Comparison of ENCODE assay signal across 27 cellular contexts in the genomic region with DNA sequence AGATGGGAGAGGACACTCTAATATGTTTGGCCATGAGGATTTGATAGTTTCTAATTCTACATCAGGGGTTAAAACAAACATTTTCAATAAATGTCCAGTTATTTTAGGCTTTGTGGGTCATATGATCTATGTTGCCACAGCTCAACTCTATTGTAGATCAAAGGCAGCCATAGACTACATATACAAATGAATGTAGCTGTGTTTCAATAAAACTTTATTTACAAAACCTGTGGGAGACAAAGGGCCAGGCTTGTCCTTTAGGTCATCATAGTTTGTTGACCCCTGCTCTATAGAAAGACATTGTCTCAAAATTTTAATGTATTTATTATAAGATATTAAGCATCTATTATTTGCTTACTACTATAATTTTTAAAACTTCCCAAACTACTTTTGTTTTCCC.
"Had no signal": no experiment of that assay in that cellular context is flagged by ENCODE, and none has a peak within 500 bp of the region (broad histone marks: within the 10 kb centered on the region; RNA-seq: fewer than 3 reads in every experiment).

No MANE protein-coding gene starts in this region.

- DNase-seq: colonic mucosa; cortex of kidney; dermis blood vessel endothelial cell; dorsolateral prefrontal cortex; effector CD4-positive, alpha-beta T cell; effector CD8-positive, alpha-beta T cell; effector memory CD4-positive, alpha-beta T cell; effector memory CD8-positive, alpha-beta T cell; endodermal cell; erythroblast; esophagus squamous epithelium; foreskin fibroblast; foreskin keratinocyte; gastrocnemius medialis; glutamatergic neuron; head of caudate nucleus; heart left ventricle; heart right ventricle had no signal

- H3K27me3 ChIP-seq: colonic mucosa, dorsolateral prefrontal cortex, esophagus muscularis mucosa, esophagus squamous epithelium, foreskin keratinocyte, gastrocnemius medialis, gastroesophageal sphincter, heart left ventricle, heart right ventricle, hepatocyte had no signal

- H3K79me2 ChIP-seq: hepatocyte had no signal

- ATAC-seq: effector memory CD8-positive, alpha-beta T cell; esophagus mucosa; foreskin keratinocyte; gastrocnemius medialis; gastroesophageal sphincter; heart left ventricle; heart right ventricle had no signal

- H3K4me3 ChIP-seq: colonic mucosa, coronary artery, dorsolateral prefrontal cortex, esophagus muscularis mucosa, esophagus squamous epithelium, gastrocnemius medialis, gastroesophageal sphincter, heart left ventricle, heart right ventricle, hepatocyte had no signal

- H3K27ac ChIP-seq: colonic mucosa, coronary artery, dorsolateral prefrontal cortex, epithelial cell of prostate, esophagus muscularis mucosa, esophagus squamous epithelium, foreskin keratinocyte, gastrocnemius medialis, gastroesophageal sphincter, heart left ventricle, heart right ventricle, hepatocyte had no signal

- H3K36me3 ChIP-seq: colonic mucosa, esophagus muscularis mucosa, esophagus squamous epithelium, gastrocnemius medialis, gastroesophageal sphincter, heart left ventricle, heart right ventricle had no signal

- H3K9me3 ChIP-seq: colonic mucosa, esophagus muscularis mucosa, esophagus squamous epithelium, gastrocnemius medialis, gastroesophageal sphincter, heart left ventricle, heart right ventricle had no signal

- H3K4me1 ChIP-seq: colonic mucosa, esophagus squamous epithelium, gastroesophageal sphincter, heart left ventricle, heart right ventricle had no signal

- H2AFZ ChIP-seq: hepatocyte had no signal

- H3K4me2 ChIP-seq: hepatocyte had no signal

- FAIRE-seq: endometrium, endothelial cell of umbilical vein, frontal cortex had no signal
